8 cellular contexts compared by ENCODE assay signal in genomic region chr1:219173434-219173757, GRCh38. TPM values are rescaled to one million over a fixed set of nuclear protein-coding genes. Genes with fewer than 3 reads are reported as not detected.
DNase-seq lines count a peak whose midpoint lies in the region; ATAC-seq lines count a peak whose summit lies in the region.

No MANE protein-coding gene starts in this region.

- peak overlapping the region; percentile 39 to 98 for H3K27ac Mint-ChIP-seq in activated naive CD4-positive, alpha-beta T cell treated with anti-CD3 and anti-CD28 coated beads, Interleukin-2, amount 50 U/mL, for 72 hours
- peak overlapping the region; percentile 96 for H3K27ac Mint-ChIP-seq in memory B cell

- peak; percentile 1 for ATAC-seq in GM18502 (IDR thresholded peaks at IDR 0.05; ENCODE audit: poor library complexity, unreplicated experiment)
- ATAC-seq in HG02981 (IDR thresholded peaks at IDR 0.05; ENCODE audit: unreplicated experiment) = peak; percentile 3
- ATAC-seq in activated naive CD4-positive, alpha-beta T cell treated with anti-CD3 and anti-CD28 coated beads, Interleukin-2, amount 50 U/mL, for 72 hours = no peak
- no peak for ATAC-seq in memory B cell (ENCODE audit: low read depth)
- no peak for ATAC-seq in GM21447 (IDR thresholded peaks at IDR 0.05; ENCODE audit: unreplicated experiment)

- no peaks in the 10 kb centered on the region for H3K27me3 Mint-ChIP-seq in memory B cell

- DNase-seq in activated naive CD4-positive, alpha-beta T cell treated with anti-CD3 and anti-CD28 coated beads, Interleukin-2, amount 50 U/mL, for 72 hours (ENCODE audit: low spot score in 2 of 2) = no peak
- no peak for DNase-seq in memory B cell (ENCODE audit: low spot score in 2 of 2)
- no peak for DNase-seq in COLO829 (ENCODE audit: low spot score)
- no peak for DNase-seq in activated CD4-positive, alpha-beta T cell treated with anti-CD3 and anti-CD28 coated beads, Interleukin-2, amount 50 U/mL, for 4 hours
- no peak for DNase-seq in ACHN

- peaks cover 32% of the 10 kb centered on the region for H3K4me1 Mint-ChIP-seq in memory B cell

- peak overlapping the region; percentile 98 for H3K4me3 Mint-ChIP-seq in memory B cell

- H3K36me3 Mint-ChIP-seq in activated naive CD4-positive, alpha-beta T cell treated with anti-CD3 and anti-CD28 coated beads, Interleukin-2, amount 50 U/mL, for 72 hours = peaks cover 21 to 26% of the 10 kb centered on the region in 2 donors
- H3K36me3 Mint-ChIP-seq in memory B cell = peaks cover 6% of the 10 kb centered on the region

- in situ Hi-C loops in ACHN (cut with HindIII; ENCODE audit: low pct_ligation_motif_present, low pct_unique_long_range_greater_than_20kb, low sequenced_read_pairs) = no loop called here

- peaks cover 0 to 3% of the 10 kb centered on the region in 2 donors for H3K9me3 Mint-ChIP-seq in activated naive CD4-positive, alpha-beta T cell treated with anti-CD3 and anti-CD28 coated beads, Interleukin-2, amount 50 U/mL, for 72 hours
- H3K9me3 Mint-ChIP-seq in memory B cell = peaks cover 3% of the 10 kb centered on the region

RNA-seq across cellular contexts. Expression of gene LYPLAL1, which starts 0.3 kb away (rescaled TPM):
- 10 to 100 TPM; 24.3 to 38.0 TPM for total RNA-seq in activated naive CD4-positive, alpha-beta T cell treated with anti-CD3 and anti-CD28 coated beads, Interleukin-2, amount 50 U/mL, for 72 hours

Comparison
In these comparisons a context has a peak if more than half of its experiments do, and no peak if none do; other contexts are left out.
1. ATAC-seq: peak in GM18502 (single experiment) and HG02981 (single experiment); none in activated naive CD4-positive, alpha-beta T cell treated with anti-CD3 and anti-CD28 coated beads, Interleukin-2, amount 50 U/mL, for 72 hours (0 of 2), memory B cell (single experiment) and GM21447 (single experiment).